3 cellular contexts compared by ENCODE assay signal in genomic region chr4:183337349-183337748, GRCh38.
A peak's percentile ranks its signal among the peaks of the same experiment; 100 is the strongest.
TF ChIP-seq lines count a peak whose summit lies in the region.

No MANE protein-coding gene starts in this region.

TF ChIP-seq in HEK293, 187 proteins besides CTCF, POLR2A, EP300 and RAD21:
- TF ChIP-seq ZNF16 (tag by site-specific recombination; IDR thresholded peaks at IDR 0.05; ENCODE audit: low read depth), result no peak
- TF ChIP-seq ZBTB1 (tag by site-specific recombination; IDR thresholded peaks at IDR 0.05), result no peak
- no peak for TF ChIP-seq ZEB2 (tag by site-specific recombination; IDR thresholded peaks at IDR 0.05)
- no peak for TF ChIP-seq ZXDB (tag by site-specific recombination; IDR thresholded peaks at IDR 0.05)
- peak; percentile 31; the same call in 1 of the 2 replicates for TF ChIP-seq ZIC2 (tag by site-specific recombination; IDR thresholded peaks at IDR 0.05)
- no peak for TF ChIP-seq ZNF133 (tag by site-specific recombination; IDR thresholded peaks at IDR 0.05)
- TF ChIP-seq ZNF558 (tag by site-specific recombination; IDR thresholded peaks at IDR 0.05), result no peak
- no peak for TF ChIP-seq ZFP3 (tag by site-specific recombination; IDR thresholded peaks at IDR 0.05; ENCODE audit: low read depth)
- TF ChIP-seq ZNF48 (tag by site-specific recombination; IDR thresholded peaks at IDR 0.05), result no peak
- TF ChIP-seq TSHZ1 (tag by site-specific recombination; IDR thresholded peaks at IDR 0.05; ENCODE audit: borderline replicate concordance), result no peak
- TF ChIP-seq GLIS1 (tag by site-specific recombination; IDR thresholded peaks at IDR 0.05), result peak; percentile 58
- no peak for TF ChIP-seq ZBTB6 (tag by site-specific recombination; IDR thresholded peaks at IDR 0.05)
- TF ChIP-seq ZNF2 (tag by site-specific recombination; IDR thresholded peaks at IDR 0.05), result no peak

TF ChIP-seq in HepG2, 621 proteins besides CTCF, POLR2A, EP300 and RAD21:
- no peak for TF ChIP-seq ZBTB37 (CRISPR knock-in tag; IDR thresholded peaks at IDR 0.05)
- TF ChIP-seq SP2 (CRISPR knock-in tag; IDR thresholded peaks at IDR 0.05), result no peak
- no peak for TF ChIP-seq MLLT10 (CRISPR knock-in tag; IDR thresholded peaks at IDR 0.05)
- TF ChIP-seq ZFP91 (CRISPR knock-in tag; IDR thresholded peaks at IDR 0.05; ENCODE audit: borderline replicate concordance), result no peak
- no peak for TF ChIP-seq ZNF382 (CRISPR knock-in tag; IDR thresholded peaks at IDR 0.05; ENCODE audit: borderline replicate concordance)
- no peak for TF ChIP-seq ZNF550 (CRISPR knock-in tag; IDR thresholded peaks at IDR 0.05; ENCODE audit: borderline replicate concordance)
- TF ChIP-seq CEBPB (IDR thresholded peaks at IDR 0.05; ENCODE audit: borderline replicate concordance, low read depth, low read length), result no peak
- no peak for TF ChIP-seq CREM (IDR thresholded peaks at IDR 0.05)
- no peak for TF ChIP-seq CREM (CRISPR knock-in tag; IDR thresholded peaks at IDR 0.05)
- no peak for TF ChIP-seq KIAA2018 (CRISPR knock-in tag; IDR thresholded peaks at IDR 0.05; ENCODE audit: borderline replicate concordance)

TF ChIP-seq in SK-N-SH treated with all-trans-retinoic acid at 6 μM for 48 hours, 23 proteins besides CTCF, POLR2A, EP300 and RAD21:
- TF ChIP-seq ZFP30 (CRISPR knock-in tag; IDR thresholded peaks at IDR 0.05) (no peak), SNAI2 (CRISPR knock-in tag; IDR thresholded peaks at IDR 0.05) (no peak), ESRRG (CRISPR knock-in tag; IDR thresholded peaks at IDR 0.05) (no peak), ZFP3 (CRISPR knock-in tag; IDR thresholded peaks at IDR 0.05) (no peak), CREB5 (CRISPR knock-in tag; IDR thresholded peaks at IDR 0.05; ENCODE audit: low read depth) (no peak), ZNF8 (CRISPR knock-in tag; IDR thresholded peaks at IDR 0.05) (no peak), TSHZ2 (CRISPR knock-in tag; IDR thresholded peaks at IDR 0.05) (no peak), POU6F1 (CRISPR knock-in tag; IDR thresholded peaks at IDR 0.05; ENCODE audit: borderline replicate concordance, low read depth) (no peak), ZNF565 (CRISPR knock-in tag; conservative IDR thresholded peaks at IDR 0.05; ENCODE audit: low read depth) (no peak), CSDC2 (CRISPR knock-in tag; IDR thresholded peaks at IDR 0.05) (no peak), TOX (CRISPR knock-in tag; IDR thresholded peaks at IDR 0.05; ENCODE audit: borderline replicate concordance) (no peak), TCF4 (CRISPR knock-in tag; IDR thresholded peaks at IDR 0.05; ENCODE audit: borderline replicate concordance) (no peak), CSRNP3 (CRISPR knock-in tag; IDR thresholded peaks at IDR 0.05) (no peak), ARNTL (CRISPR knock-in tag; IDR thresholded peaks at IDR 0.05; ENCODE audit: borderline replicate concordance, low read depth) (no peak), PATZ1 (CRISPR knock-in tag; IDR thresholded peaks at IDR 0.05; ENCODE audit: borderline replicate concordance) (no peak), PPARA (CRISPR knock-in tag; IDR thresholded peaks at IDR 0.05; ENCODE audit: borderline replicate concordance) (no peak), ISL1 (CRISPR knock-in tag; IDR thresholded peaks at IDR 0.05) (no peak)
